ENCODE assay signal across 8 cellular contexts in the genomic region with DNA sequence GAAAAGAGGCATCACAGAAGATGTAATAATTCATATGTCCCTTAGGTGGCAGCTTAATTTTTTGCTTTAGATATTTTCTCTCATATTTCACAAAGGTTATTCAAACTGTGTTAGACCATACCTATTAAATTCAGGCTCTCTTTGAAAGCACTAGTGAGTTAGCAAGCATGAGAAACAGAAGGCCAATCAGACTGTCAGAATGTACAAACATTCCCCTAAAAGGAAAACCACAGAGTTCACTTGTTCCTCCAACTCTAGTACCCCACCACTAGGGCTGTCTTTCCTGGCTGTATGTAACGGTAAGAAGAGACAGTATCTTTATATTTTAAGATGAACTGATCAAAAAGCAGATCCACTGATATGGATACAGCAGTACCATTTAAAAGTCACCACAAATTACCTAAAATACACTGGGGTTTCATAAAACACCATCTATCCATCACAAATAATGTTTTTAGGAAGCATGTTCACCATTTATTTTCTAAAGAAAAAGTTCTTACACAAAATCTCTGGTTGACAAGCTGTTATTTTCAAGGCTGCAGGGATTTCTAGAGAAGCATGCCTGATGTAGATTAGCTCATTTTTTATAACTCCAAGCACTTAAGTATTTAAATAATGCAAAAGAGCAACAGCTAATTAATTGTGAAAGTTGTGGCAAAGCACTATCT. TPM values are rescaled to one million over a fixed set of nuclear protein-coding genes. Genes with fewer than 3 reads are reported as not detected.
DNase-seq lines count a peak whose midpoint lies in the region; TF ChIP-seq lines count a peak whose summit lies in the region.

No MANE protein-coding gene starts in this region.

- H3K27ac ChIP-seq in tibial nerve: peak overlapping the region in 3 of 4 donors; percentile 91 to 97 (median 97)

- peak; percentile 22 to 39 for DNase-seq in activated CD4-positive, alpha-beta T cell treated with anti-CD3 and anti-CD28 coated beads for 4 hours
- no peak for DNase-seq in activated CD4-positive, alpha-beta T cell treated with anti-CD3 and anti-CD28 coated beads, Interleukin-2, amount 50 U/mL, for 48 hours
- DNase-seq in GM20000 (ENCODE audit: low spot score): peak; percentile 38
- peak; percentile 64 for DNase-seq in HT-29 (ENCODE audit: low spot score)
- DNase-seq in RPMI7951 (ENCODE audit: low read depth): peak; percentile 88
- peak; percentile 47 for DNase-seq in cerebellum (ENCODE audit: low spot score)
- peak; percentile 86 for DNase-seq in medulla oblongata (ENCODE audit: extremely low spot score)
- DNase-seq in tibial nerve (ENCODE audit: low spot score in 2 of 2): no peak

- 0 to 3% methylated on average over 1 of the region's 1 CpG for WGBS in tibial nerve, 2 donors

- peak; percentile 10 for TF ChIP-seq CTCF in GM20000 (IDR thresholded peaks at IDR 0.05; ENCODE audit: extremely low read depth, missing control alignments)
- TF ChIP-seq CTCF in tibial nerve (IDR thresholded peaks at IDR 0.05): peak; percentile 32 to 76 (median 33)

- peak overlapping the region; percentile 81 to 95 (median 86) for H3K4me3 ChIP-seq in tibial nerve

- no peaks in the 10 kb centered on the region for H3K27me3 ChIP-seq in tibial nerve

- no peaks in the 10 kb centered on the region for H3K9me3 ChIP-seq in tibial nerve

- H3K4me1 ChIP-seq in tibial nerve: peaks cover 0 to 65% (median 27%) of the 10 kb centered on the region in 4 donors

- H3K36me3 ChIP-seq in tibial nerve: peaks cover 0 to 16% (median 12%) of the 10 kb centered on the region in 3 donors

- TF ChIP-seq EP300 in tibial nerve (IDR thresholded peaks at IDR 0.05): peak in 1 of 2 donors; percentile 72

- TF ChIP-seq POLR2A in tibial nerve (IDR thresholded peaks at IDR 0.05): peak in 1 of 2 donors; percentile 34

RNA-seq across cellular contexts. Expression of a gene that starts 1.8 kb away (rescaled TPM):
- 110 and 113 TPM in 2 replicates for total RNA-seq in HT-29 (2014; rRNA removed; shearing (Covaris generic))
- 182 and 204 TPM in 2 replicates for total RNA-seq in RPMI7951 (2014; rRNA removed; shearing (Covaris generic))
- total RNA-seq in cerebellum: 47.4 TPM
- total RNA-seq in tibial nerve: 100 to 1,000 TPM in 1 of 4 donors, 10 to 100 TPM in 3; 71.8 to 102 (median 78.7) TPM

RNA-seq across cellular contexts. Expression of a gene that starts 19.3 kb away (rescaled TPM):
- total RNA-seq in HT-29 (2014; rRNA removed; shearing (Covaris generic)): not detected in 2 replicates
- not detected in 2 replicates for total RNA-seq in RPMI7951 (2014; rRNA removed; shearing (Covaris generic))
- total RNA-seq in cerebellum: not detected
- total RNA-seq in tibial nerve: not detected

RNA-seq across cellular contexts. Expression of a gene that starts 43.6 kb away (rescaled TPM):
- 0.34 and 1.6 TPM in 2 replicates for total RNA-seq in HT-29 (2014; rRNA removed; shearing (Covaris generic))
- total RNA-seq in RPMI7951 (2014; rRNA removed; shearing (Covaris generic)): not detected in 2 replicates
- 2.5 TPM for total RNA-seq in cerebellum
- total RNA-seq in tibial nerve: 10 to 100 TPM in 3 of 4 donors, 1 to 10 TPM in 1; 9.6 to 21.0 (median 17.1) TPM

Comparison
In these comparisons a context has a peak if more than half of its experiments do, and no peak if none do; other contexts are left out.
1. DNase-seq: peak in activated CD4-positive, alpha-beta T cell treated with anti-CD3 and anti-CD28 coated beads for 4 hours (2 of 2), GM20000 (single experiment), HT-29 (single experiment), RPMI7951 (single experiment), cerebellum (single experiment) and medulla oblongata (single experiment); none in activated CD4-positive, alpha-beta T cell treated with anti-CD3 and anti-CD28 coated beads, Interleukin-2, amount 50 U/mL, for 48 hours (0 of 2) and tibial nerve (0 of 2).